Comparison of ENCODE assay signal across 8 cellular contexts in the genomic region with DNA sequence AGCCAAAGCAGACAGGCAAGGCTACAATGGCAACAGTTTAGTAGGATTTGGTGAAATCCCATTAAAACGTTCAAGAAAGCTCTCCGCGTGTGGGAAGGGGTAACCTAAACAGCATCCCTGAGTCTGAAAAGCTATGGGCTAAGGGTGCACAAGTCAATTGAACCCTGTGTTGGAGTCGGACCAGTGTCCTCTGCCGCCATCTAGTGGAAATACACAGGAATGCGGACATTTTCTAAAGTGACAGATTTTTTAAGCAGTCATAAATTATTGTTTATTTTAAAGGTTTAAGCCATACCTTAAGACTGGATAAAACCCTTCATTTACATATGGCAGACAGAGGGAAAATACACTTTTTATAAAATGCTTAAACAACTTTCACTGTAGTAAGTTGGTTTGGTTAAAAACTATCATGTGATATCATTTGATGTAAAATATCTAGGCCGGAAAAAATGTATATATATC. TPM values are rescaled to one million over a fixed set of nuclear protein-coding genes. Genes with fewer than 3 reads are reported as not detected.
DNase-seq lines count a peak whose midpoint lies in the region; ATAC-seq, FAIRE-seq and TF ChIP-seq lines count a peak whose summit lies in the region.

No MANE protein-coding gene starts in this region.

- H3K36me3 ChIP-seq in brain microvascular endothelial cell (replicated peaks), result no peaks in the 10 kb centered on the region
- H3K36me3 ChIP-seq in keratinocyte (ENCODE audit: control insufficient read depth in 2 of 2, extremely low read depth in 1 of 2, insufficient read depth in 2 of 2, low read length in 2 of 2), result no peaks in the 10 kb centered on the region

- no peaks in the 10 kb centered on the region for H3K79me2 ChIP-seq in keratinocyte (ENCODE audit: control insufficient read depth, insufficient read depth, low read length)

- H2AFZ ChIP-seq in keratinocyte (ENCODE audit: control insufficient read depth, low read length), result no peak overlapping the region

- H3K4me2 ChIP-seq in keratinocyte (ENCODE audit: control insufficient read depth, extremely low read depth, insufficient read depth, low read depth, low read length), result no peak overlapping the region

- no peaks in the 10 kb centered on the region for H3K4me1 ChIP-seq in keratinocyte (ENCODE audit: control insufficient read depth, extremely low read depth, insufficient read depth, low read length)

- dilution Hi-C loops in keratinocyte (cut with MboI; ENCODE audit: extremely low pct_ligation_motif_present, low sequenced_read_pairs), result no loop called here

- FAIRE-seq in TTC549 (lab: Jason Lieb, UNC) (peak; percentile 79), keratinocyte (lab: Jason Lieb, UNC) (peak; percentile 67)

- H3K9ac ChIP-seq in keratinocyte (ENCODE audit: control insufficient read depth, extremely low read depth, insufficient read depth, low read length), result no peak overlapping the region

- in situ Hi-C loops in brain microvascular endothelial cell (cut with HindIII; ENCODE audit: low pct_ligation_motif_present, low sequenced_read_pairs), result no loop called here

- ATAC-seq in GM21528 (IDR thresholded peaks at IDR 0.05; ENCODE audit: low FRiP score, unreplicated experiment), result no peak

- H3K9me3 ChIP-seq in keratinocyte (ENCODE audit: control insufficient read depth, low read depth, low read length), result no peaks in the 10 kb centered on the region

- H3K27me3 ChIP-seq in brain microvascular endothelial cell (replicated peaks), result no peaks in the 10 kb centered on the region
- no peaks in the 10 kb centered on the region for H3K27me3 ChIP-seq in keratinocyte (ENCODE audit: control insufficient read depth, extremely low read depth, insufficient read depth, low read length)

- DNase-seq in NCI-H1436 (lab: John Stamatoyannopoulos, UW), result peak; percentile 47
- DNase-seq in NCI-H1436 treated with DMSO at 0.1 percent for 48 hours (lab: John Stamatoyannopoulos, UW), result no peak
- DNase-seq in NCI-H1105 treated with DMSO at 0.1 percent for 48 hours (lab: John Stamatoyannopoulos, UW), result peak; percentile 47
- peak; percentile 58 for DNase-seq in brain microvascular endothelial cell
- DNase-seq in keratinocyte (ENCODE audit: low read depth, low spot score), result no peak
- peak; percentile 28 for DNase-seq in stimulated activated CD4-positive, alpha-beta T cell treated with anti-CD3 and anti-CD28 coated beads, Interleukin-2, amount 100 ng/mL, for 4 hours (ENCODE audit: low read depth)

- H3K27ac ChIP-seq in brain microvascular endothelial cell (no peak overlapping the region), keratinocyte (ENCODE audit: control insufficient read depth, insufficient read depth, low read length) (no peak overlapping the region)

- H4K20me1 ChIP-seq in keratinocyte (ENCODE audit: control insufficient read depth, extremely low read depth, insufficient read depth, low read length), result no peaks in the 10 kb centered on the region

- no peaks in the 10 kb centered on the region for H3K9me1 ChIP-seq in keratinocyte (ENCODE audit: control insufficient read depth, extremely low read depth, insufficient read depth, low read length)

- H3K4me3 ChIP-seq in brain microvascular endothelial cell (ENCODE audit: low read depth, low read length) (no peak overlapping the region), keratinocyte (ENCODE audit: control insufficient read depth in 2 of 3, extremely low read depth in 1 of 3, insufficient read depth in 2 of 3, low read depth in 1 of 3, low read length in 3 of 3) (no peak overlapping the region)

- TF ChIP-seq CTCF in brain microvascular endothelial cell (IDR thresholded peaks at IDR 0.05; ENCODE audit: low read depth, low read length, missing control alignments) (peak; percentile 82), keratinocyte (optimal IDR thresholded peaks at IDR 0.05 in 1 of 3, IDR thresholded peaks at IDR 0.05 in 1 of 3, conservative IDR thresholded peaks at IDR 0.05 in 1 of 3; ENCODE audit: extremely low read depth in 1 of 3, insufficient read depth in 2 of 3, low read length in 3 of 3) (peak; percentile 57 to 82 (median 78))

RNA-seq across cellular contexts. Expression of gene LSM14A, which starts 26.5 kb away (rescaled TPM):
- polyA plus RNA-seq in keratinocyte, result 77.8 to 103 TPM (median 78.4 TPM) in 3 replicates
- polyA plus RNA-seq in keratinocyte (2011; ENCODE audit: low read depth), result 101 TPM
- 62.1 and 94.2 TPM in 2 replicates for polyA plus RNA-seq in keratinocyte (2011; cell fraction: cytosol; rRNA removed)
- polyA plus RNA-seq in keratinocyte (2011; cell fraction: nucleus; rRNA removed), result 50.3 and 52.6 TPM in 2 replicates
- 64.6 and 90.1 TPM in 2 replicates for polyA plus RNA-seq in keratinocyte (2012; ENCODE audit: low replicate concordance)
- polyA minus RNA-seq in keratinocyte, result 77.1 to 125 TPM (median 119 TPM) in 3 replicates
- 81.9 TPM for polyA minus RNA-seq in keratinocyte (2011; cell fraction: cytosol; rRNA and poly(A)+ RNA removed)
- polyA minus RNA-seq in keratinocyte (2011; cell fraction: nucleus; rRNA and poly(A)+ RNA removed), result 39.0 and 56.3 TPM in 2 replicates

Comparison
In these comparisons a context has a peak if more than half of its experiments do, and no peak if none do; other contexts are left out.
1. DNase-seq: peak in NCI-H1436 (single experiment), NCI-H1105 treated with DMSO at 0.1 percent for 48 hours (single experiment), brain microvascular endothelial cell (single experiment) and stimulated activated CD4-positive, alpha-beta T cell treated with anti-CD3 and anti-CD28 coated beads, Interleukin-2, amount 100 ng/mL, for 4 hours (single experiment); none in NCI-H1436 treated with DMSO at 0.1 percent for 48 hours (single experiment) and keratinocyte (single experiment).